Comparison of ENCODE assay signal across 1 cellular context in the genomic region with DNA sequence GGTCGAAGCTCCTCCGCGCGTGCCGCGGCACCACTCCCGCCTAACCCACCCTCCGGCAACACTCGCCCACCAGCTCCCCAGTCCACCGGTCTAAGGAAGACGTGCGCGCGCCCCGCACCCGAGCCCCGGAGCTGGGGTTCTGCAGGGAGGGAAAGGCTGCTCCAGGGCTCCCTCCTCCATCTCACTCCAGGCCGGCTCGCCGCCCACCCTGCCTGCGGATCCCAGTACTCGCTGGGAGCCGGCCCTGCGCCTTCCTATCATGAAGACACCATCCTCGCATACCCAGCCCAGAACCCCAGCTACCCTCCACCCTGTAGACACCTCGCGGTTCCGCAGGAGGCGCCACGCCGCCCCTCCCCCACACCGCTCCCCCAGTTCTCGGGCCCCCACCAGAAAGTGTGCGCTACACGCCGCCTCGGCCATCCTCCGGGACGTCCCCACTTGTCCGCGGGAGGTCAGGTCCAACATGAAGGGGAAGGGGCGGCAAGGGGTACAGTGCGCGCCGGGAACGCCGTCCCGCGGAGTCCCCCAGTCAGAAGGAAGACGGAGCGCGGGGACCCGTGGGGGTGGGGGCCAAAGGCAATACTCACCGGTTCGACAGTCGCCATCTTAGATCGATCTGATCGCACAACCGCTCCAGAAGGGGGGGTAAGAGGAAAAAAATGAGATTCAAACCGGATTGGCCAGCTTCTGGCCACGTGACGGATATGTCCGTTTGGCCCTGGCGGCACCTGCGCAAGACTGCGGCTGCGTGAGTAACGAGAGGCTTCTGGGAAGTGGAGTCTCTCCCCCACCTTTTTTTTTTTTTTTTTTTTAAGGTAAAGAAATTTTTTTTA.
TF ChIP-seq lines count a peak whose summit lies in the region.

A gene with protein sequence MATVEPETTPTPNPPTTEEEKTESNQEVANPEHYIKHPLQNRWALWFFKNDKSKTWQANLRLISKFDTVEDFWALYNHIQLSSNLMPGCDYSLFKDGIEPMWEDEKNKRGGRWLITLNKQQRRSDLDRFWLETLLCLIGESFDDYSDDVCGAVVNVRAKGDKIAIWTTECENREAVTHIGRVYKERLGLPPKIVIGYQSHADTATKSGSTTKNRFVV (minus strand): TSS at position 629 of the 836 bp plus-strand sequence. CDS start 21 bp downstream, at position 608.

TF ChIP-seq in HepG2, 621 proteins besides CTCF, POLR2A, EP300 and RAD21 (continued from another document and continues in another):
- TF ChIP-seq, protein P1, sequence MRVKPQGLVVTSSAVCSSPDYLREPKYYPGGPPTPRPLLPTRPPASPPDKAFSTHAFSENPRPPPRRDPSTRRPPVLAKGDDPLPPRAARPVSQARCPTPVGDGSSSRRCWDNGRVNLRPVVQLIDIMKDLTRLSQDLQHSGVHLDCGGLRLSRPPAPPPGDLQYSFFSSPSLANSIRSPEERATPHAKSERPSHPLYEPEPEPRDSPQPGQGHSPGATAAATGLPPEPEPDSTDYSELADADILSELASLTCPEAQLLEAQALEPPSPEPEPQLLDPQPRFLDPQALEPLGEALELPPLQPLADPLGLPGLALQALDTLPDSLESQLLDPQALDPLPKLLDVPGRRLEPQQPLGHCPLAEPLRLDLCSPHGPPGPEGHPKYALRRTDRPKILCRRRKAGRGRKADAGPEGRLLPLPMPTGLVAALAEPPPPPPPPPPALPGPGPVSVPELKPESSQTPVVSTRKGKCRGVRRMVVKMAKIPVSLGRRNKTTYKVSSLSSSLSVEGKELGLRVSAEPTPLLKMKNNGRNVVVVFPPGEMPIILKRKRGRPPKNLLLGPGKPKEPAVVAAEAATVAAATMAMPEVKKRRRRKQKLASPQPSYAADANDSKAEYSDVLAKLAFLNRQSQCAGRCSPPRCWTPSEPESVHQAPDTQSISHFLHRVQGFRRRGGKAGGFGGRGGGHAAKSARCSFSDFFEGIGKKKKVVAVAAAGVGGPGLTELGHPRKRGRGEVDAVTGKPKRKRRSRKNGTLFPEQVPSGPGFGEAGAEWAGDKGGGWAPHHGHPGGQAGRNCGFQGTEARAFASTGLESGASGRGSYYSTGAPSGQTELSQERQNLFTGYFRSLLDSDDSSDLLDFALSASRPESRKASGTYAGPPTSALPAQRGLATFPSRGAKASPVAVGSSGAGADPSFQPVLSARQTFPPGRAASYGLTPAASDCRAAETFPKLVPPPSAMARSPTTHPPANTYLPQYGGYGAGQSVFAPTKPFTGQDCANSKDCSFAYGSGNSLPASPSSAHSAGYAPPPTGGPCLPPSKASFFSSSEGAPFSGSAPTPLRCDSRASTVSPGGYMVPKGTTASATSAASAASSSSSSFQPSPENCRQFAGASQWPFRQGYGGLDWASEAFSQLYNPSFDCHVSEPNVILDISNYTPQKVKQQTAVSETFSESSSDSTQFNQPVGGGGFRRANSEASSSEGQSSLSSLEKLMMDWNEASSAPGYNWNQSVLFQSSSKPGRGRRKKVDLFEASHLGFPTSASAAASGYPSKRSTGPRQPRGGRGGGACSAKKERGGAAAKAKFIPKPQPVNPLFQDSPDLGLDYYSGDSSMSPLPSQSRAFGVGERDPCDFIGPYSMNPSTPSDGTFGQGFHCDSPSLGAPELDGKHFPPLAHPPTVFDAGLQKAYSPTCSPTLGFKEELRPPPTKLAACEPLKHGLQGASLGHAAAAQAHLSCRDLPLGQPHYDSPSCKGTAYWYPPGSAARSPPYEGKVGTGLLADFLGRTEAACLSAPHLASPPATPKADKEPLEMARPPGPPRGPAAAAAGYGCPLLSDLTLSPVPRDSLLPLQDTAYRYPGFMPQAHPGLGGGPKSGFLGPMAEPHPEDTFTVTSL (CRISPR knock-in tag; IDR thresholded peaks at IDR 0.05; ENCODE audit: borderline replicate concordance), result no peak
- TF ChIP-seq, protein P2, sequence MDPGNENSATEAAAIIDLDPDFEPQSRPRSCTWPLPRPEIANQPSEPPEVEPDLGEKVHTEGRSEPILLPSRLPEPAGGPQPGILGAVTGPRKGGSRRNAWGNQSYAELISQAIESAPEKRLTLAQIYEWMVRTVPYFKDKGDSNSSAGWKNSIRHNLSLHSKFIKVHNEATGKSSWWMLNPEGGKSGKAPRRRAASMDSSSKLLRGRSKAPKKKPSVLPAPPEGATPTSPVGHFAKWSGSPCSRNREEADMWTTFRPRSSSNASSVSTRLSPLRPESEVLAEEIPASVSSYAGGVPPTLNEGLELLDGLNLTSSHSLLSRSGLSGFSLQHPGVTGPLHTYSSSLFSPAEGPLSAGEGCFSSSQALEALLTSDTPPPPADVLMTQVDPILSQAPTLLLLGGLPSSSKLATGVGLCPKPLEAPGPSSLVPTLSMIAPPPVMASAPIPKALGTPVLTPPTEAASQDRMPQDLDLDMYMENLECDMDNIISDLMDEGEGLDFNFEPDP (CRISPR knock-in tag; conservative IDR thresholded peaks at IDR 0.05), result peak; percentile 80; the same call in 1 of the 2 replicates
- no peak for TF ChIP-seq ZNF841 (CRISPR knock-in tag; IDR thresholded peaks at IDR 0.05; ENCODE audit: borderline replicate concordance)
- no peak for TF ChIP-seq ZFP41 (CRISPR knock-in tag; IDR thresholded peaks at IDR 0.05; ENCODE audit: borderline replicate concordance)
- TF ChIP-seq, protein P3, sequence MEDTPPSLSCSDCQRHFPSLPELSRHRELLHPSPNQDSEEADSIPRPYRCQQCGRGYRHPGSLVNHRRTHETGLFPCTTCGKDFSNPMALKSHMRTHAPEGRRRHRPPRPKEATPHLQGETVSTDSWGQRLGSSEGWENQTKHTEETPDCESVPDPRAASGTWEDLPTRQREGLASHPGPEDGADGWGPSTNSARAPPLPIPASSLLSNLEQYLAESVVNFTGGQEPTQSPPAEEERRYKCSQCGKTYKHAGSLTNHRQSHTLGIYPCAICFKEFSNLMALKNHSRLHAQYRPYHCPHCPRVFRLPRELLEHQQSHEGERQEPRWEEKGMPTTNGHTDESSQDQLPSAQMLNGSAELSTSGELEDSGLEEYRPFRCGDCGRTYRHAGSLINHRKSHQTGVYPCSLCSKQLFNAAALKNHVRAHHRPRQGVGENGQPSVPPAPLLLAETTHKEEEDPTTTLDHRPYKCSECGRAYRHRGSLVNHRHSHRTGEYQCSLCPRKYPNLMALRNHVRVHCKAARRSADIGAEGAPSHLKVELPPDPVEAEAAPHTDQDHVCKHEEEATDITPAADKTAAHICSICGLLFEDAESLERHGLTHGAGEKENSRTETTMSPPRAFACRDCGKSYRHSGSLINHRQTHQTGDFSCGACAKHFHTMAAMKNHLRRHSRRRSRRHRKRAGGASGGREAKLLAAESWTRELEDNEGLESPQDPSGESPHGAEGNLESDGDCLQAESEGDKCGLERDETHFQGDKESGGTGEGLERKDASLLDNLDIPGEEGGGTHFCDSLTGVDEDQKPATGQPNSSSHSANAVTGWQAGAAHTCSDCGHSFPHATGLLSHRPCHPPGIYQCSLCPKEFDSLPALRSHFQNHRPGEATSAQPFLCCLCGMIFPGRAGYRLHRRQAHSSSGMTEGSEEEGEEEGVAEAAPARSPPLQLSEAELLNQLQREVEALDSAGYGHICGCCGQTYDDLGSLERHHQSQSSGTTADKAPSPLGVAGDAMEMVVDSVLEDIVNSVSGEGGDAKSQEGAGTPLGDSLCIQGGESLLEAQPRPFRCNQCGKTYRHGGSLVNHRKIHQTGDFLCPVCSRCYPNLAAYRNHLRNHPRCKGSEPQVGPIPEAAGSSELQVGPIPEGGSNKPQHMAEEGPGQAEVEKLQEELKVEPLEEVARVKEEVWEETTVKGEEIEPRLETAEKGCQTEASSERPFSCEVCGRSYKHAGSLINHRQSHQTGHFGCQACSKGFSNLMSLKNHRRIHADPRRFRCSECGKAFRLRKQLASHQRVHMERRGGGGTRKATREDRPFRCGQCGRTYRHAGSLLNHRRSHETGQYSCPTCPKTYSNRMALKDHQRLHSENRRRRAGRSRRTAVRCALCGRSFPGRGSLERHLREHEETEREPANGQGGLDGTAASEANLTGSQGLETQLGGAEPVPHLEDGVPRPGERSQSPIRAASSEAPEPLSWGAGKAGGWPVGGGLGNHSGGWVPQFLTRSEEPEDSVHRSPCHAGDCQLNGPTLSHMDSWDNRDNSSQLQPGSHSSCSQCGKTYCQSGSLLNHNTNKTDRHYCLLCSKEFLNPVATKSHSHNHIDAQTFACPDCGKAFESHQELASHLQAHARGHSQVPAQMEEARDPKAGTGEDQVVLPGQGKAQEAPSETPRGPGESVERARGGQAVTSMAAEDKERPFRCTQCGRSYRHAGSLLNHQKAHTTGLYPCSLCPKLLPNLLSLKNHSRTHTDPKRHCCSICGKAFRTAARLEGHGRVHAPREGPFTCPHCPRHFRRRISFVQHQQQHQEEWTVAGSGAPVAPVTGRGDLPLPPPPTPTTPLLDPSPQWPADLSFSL (CRISPR knock-in tag; IDR thresholded peaks at IDR 0.05), result no peak
- no peak for TF ChIP-seq ZNF326 (CRISPR knock-in tag; IDR thresholded peaks at IDR 0.05; ENCODE audit: borderline replicate concordance)
- TF ChIP-seq XBP1 (CRISPR knock-in tag; IDR thresholded peaks at IDR 0.05), result no peak
- no peak for TF ChIP-seq ZNF589 (CRISPR knock-in tag; conservative IDR thresholded peaks at IDR 0.05)
- TF ChIP-seq ISX (CRISPR knock-in tag; conservative IDR thresholded peaks at IDR 0.05), result no peak
- no peak for TF ChIP-seq KLF12 (CRISPR knock-in tag; IDR thresholded peaks at IDR 0.05; ENCODE audit: borderline replicate concordance)
- no peak for TF ChIP-seq ZNF773 (CRISPR knock-in tag; IDR thresholded peaks at IDR 0.05; ENCODE audit: borderline replicate concordance)
- peak; percentile 61; the same call in 1 of the 2 replicates for TF ChIP-seq SALL2 (CRISPR knock-in tag; IDR thresholded peaks at IDR 0.05)
- peak; percentile 51 for TF ChIP-seq IKZF4 (CRISPR knock-in tag; IDR thresholded peaks at IDR 0.05; ENCODE audit: borderline replicate concordance, low read depth, not compliant biosample characterization)
- TF ChIP-seq NPAS2 (CRISPR knock-in tag; IDR thresholded peaks at IDR 0.05; ENCODE audit: borderline replicate concordance), result no peak
- TF ChIP-seq KAT7 (CRISPR knock-in tag; IDR thresholded peaks at IDR 0.05; ENCODE audit: borderline replicate concordance), result 0 out of 2 replicates have a peak, but pooled peaks have one; percentile 56
- peak; percentile 25; the same call in 1 of the 2 replicates for TF ChIP-seq ZNF121 (CRISPR knock-in tag; IDR thresholded peaks at IDR 0.05)
- TF ChIP-seq, protein P4, sequence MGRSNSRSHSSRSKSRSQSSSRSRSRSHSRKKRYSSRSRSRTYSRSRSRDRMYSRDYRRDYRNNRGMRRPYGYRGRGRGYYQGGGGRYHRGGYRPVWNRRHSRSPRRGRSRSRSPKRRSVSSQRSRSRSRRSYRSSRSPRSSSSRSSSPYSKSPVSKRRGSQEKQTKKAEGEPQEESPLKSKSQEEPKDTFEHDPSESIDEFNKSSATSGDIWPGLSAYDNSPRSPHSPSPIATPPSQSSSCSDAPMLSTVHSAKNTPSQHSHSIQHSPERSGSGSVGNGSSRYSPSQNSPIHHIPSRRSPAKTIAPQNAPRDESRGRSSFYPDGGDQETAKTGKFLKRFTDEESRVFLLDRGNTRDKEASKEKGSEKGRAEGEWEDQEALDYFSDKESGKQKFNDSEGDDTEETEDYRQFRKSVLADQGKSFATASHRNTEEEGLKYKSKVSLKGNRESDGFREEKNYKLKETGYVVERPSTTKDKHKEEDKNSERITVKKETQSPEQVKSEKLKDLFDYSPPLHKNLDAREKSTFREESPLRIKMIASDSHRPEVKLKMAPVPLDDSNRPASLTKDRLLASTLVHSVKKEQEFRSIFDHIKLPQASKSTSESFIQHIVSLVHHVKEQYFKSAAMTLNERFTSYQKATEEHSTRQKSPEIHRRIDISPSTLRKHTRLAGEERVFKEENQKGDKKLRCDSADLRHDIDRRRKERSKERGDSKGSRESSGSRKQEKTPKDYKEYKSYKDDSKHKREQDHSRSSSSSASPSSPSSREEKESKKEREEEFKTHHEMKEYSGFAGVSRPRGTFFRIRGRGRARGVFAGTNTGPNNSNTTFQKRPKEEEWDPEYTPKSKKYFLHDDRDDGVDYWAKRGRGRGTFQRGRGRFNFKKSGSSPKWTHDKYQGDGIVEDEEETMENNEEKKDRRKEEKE (IDR thresholded peaks at IDR 0.05), result no peak
- TF ChIP-seq ZNF451 (CRISPR knock-in tag; IDR thresholded peaks at IDR 0.05), result no peak; the same call in 1 of the 2 replicates
- TF ChIP-seq, protein P5, sequence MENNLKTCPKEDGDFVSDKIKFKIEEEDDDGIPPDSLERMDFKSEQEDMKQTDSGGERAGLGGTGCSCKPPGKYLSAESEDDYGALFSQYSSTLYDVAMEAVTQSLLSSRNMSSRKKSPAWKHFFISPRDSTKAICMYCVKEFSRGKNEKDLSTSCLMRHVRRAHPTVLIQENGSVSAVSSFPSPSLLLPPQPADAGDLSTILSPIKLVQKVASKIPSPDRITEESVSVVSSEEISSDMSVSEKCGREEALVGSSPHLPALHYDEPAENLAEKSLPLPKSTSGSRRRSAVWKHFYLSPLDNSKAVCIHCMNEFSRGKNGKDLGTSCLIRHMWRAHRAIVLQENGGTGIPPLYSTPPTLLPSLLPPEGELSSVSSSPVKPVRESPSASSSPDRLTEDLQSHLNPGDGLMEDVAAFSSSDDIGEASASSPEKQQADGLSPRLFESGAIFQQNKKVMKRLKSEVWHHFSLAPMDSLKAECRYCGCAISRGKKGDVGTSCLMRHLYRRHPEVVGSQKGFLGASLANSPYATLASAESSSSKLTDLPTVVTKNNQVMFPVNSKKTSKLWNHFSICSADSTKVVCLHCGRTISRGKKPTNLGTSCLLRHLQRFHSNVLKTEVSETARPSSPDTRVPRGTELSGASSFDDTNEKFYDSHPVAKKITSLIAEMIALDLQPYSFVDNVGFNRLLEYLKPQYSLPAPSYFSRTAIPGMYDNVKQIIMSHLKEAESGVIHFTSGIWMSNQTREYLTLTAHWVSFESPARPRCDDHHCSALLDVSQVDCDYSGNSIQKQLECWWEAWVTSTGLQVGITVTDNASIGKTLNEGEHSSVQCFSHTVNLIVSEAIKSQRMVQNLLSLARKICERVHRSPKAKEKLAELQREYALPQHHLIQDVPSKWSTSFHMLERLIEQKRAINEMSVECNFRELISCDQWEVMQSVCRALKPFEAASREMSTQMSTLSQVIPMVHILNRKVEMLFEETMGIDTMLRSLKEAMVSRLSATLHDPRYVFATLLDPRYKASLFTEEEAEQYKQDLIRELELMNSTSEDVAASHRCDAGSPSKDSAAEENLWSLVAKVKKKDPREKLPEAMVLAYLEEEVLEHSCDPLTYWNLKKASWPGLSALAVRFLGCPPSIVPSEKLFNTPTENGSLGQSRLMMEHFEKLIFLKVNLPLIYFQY (CRISPR knock-in tag; IDR thresholded peaks at IDR 0.05; ENCODE audit: borderline replicate concordance), result no peak
- TF ChIP-seq MYC (CRISPR knock-in tag; IDR thresholded peaks at IDR 0.05; ENCODE audit: borderline replicate concordance), result peak; percentile 54; the same call in 1 of the 2 replicates
- TF ChIP-seq PHF5A (CRISPR knock-in tag; IDR thresholded peaks at IDR 0.05; ENCODE audit: low read depth, unreplicated experiment), result peak; percentile 21
- TF ChIP-seq SP140L (CRISPR knock-in tag; IDR thresholded peaks at IDR 0.05; ENCODE audit: borderline replicate concordance), result no peak
- TF ChIP-seq RFX1 (IDR thresholded peaks at IDR 0.05), result no peak
- no peak for TF ChIP-seq STAG1 (CRISPR knock-in tag; IDR thresholded peaks at IDR 0.05)
- TF ChIP-seq ISL2 (CRISPR knock-in tag; IDR thresholded peaks at IDR 0.05), result peak; percentile 11; the same call in 1 of the 2 replicates
- peak; percentile 22; the same call in 1 of the 2 replicates for TF ChIP-seq ZNF556 (CRISPR knock-in tag; IDR thresholded peaks at IDR 0.05; ENCODE audit: borderline replicate concordance)
- no peak for TF ChIP-seq FLYWCH1 (CRISPR knock-in tag; IDR thresholded peaks at IDR 0.05)
- TF ChIP-seq ZNF720 (CRISPR knock-in tag; IDR thresholded peaks at IDR 0.05), result no peak
- TF ChIP-seq ZNF557 (CRISPR knock-in tag; IDR thresholded peaks at IDR 0.05), result 0 out of 2 replicates have a peak, but pooled peaks have one; percentile 40
